In the genomic region with DNA sequence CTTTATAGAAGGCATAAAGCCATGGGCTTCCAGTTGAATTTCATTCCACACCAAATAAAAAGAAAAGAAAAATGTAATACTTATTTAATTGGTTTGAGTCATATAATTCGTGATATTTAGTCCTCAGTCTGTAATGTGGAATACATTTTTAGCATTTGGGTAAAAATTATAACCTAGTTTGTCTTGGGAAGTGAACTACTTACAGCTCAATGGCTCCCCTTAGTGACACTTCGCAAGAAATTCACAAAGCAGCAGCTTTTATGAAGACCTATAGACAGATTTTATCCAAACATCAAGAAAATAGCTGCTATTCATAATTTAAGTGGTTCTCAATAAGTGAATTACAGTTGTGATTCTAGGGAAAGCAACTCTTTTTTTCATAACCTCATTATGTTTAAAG, we compare ENCODE assay signal across 9 cellular contexts.
DNase-seq lines count a peak whose midpoint lies in the region; ATAC-seq and TF ChIP-seq lines count a peak whose summit lies in the region.
"Had no signal": no experiment of that assay in that cellular context is flagged by ENCODE, and none has a peak within 500 bp of the region (broad histone marks: within the 10 kb centered on the region; RNA-seq: fewer than 3 reads in every experiment).

No MANE protein-coding gene starts in this region.

- peaks cover 39% of the 10 kb centered on the region for H3K4me1 ChIP-seq in adipocyte (ENCODE audit: control insufficient read depth, insufficient read depth, low read length)

- H3K9me3 ChIP-seq in adipocyte (ENCODE audit: control insufficient read depth, low read length): no peaks in the 10 kb centered on the region

- H3K27me3 ChIP-seq in adipocyte (replicated peaks; ENCODE audit: control insufficient read depth, insufficient read depth, low read length): no peaks in the 10 kb centered on the region

- DNase-seq in EL (peak; percentile 37), adipocyte (ENCODE audit: low read depth) (peak; percentile 82), lung microvascular endothelial cell (ENCODE audit: low read depth in 2 of 2) (peak; percentile 59 to 73), substantia nigra (lab: John Stamatoyannopoulos, UW) (no peak), COLO668 (lab: John Stamatoyannopoulos, UW; ENCODE audit: unreplicated experiment) (no peak), retina (no peak)

- no peak overlapping the region for H3K4me3 ChIP-seq in adipocyte (ENCODE audit: low read length)

- peak; percentile 69 for TF ChIP-seq CTCF in LNCAP (IDR thresholded peaks at IDR 0.05)

- no peak overlapping the region for H3K9ac ChIP-seq in adipocyte (ENCODE audit: low read length)

- no peak for ATAC-seq in GM19397 (IDR thresholded peaks at IDR 0.05; ENCODE audit: unreplicated experiment)

- H3K36me3 ChIP-seq in adipocyte (ENCODE audit: control insufficient read depth, insufficient read depth, low read length, severe bottlenecking): no peaks in the 10 kb centered on the region

- H3K27ac ChIP-seq in substantia nigra (ENCODE audit: low read depth, low read length, poor library complexity, severe bottlenecking): no peak overlapping the region
- H3K27ac ChIP-seq: epithelial cell of prostate had no signal

Comparison
In these comparisons a context has a peak if more than half of its experiments do, and no peak if none do; other contexts are left out.
1. DNase-seq: peak in EL (single experiment), adipocyte (single experiment) and lung microvascular endothelial cell (2 of 2); none in substantia nigra (0 of 49), COLO668 (single experiment) and retina (single experiment).